In genomic region chr4:26905172-26905571, GRCh38 we compare ENCODE assay signal across 1 cellular context.
TF ChIP-seq lines count a peak whose summit lies in the region.

No MANE protein-coding gene starts in this region.

TF ChIP-seq in IMR-90, 13 proteins besides CTCF, POLR2A, EP300 and RAD21:
- 0 out of 2 replicates have a peak, but pooled peaks have one; percentile 13 for TF ChIP-seq CEBPB (IDR thresholded peaks at IDR 0.05; ENCODE audit: low read depth, low read length)
- no peak for TF ChIP-seq CHD1 (IDR thresholded peaks at IDR 0.05; ENCODE audit: low read depth, low read length)
